Comparison of ENCODE assay signal across 1 cellular context in the genomic region with DNA sequence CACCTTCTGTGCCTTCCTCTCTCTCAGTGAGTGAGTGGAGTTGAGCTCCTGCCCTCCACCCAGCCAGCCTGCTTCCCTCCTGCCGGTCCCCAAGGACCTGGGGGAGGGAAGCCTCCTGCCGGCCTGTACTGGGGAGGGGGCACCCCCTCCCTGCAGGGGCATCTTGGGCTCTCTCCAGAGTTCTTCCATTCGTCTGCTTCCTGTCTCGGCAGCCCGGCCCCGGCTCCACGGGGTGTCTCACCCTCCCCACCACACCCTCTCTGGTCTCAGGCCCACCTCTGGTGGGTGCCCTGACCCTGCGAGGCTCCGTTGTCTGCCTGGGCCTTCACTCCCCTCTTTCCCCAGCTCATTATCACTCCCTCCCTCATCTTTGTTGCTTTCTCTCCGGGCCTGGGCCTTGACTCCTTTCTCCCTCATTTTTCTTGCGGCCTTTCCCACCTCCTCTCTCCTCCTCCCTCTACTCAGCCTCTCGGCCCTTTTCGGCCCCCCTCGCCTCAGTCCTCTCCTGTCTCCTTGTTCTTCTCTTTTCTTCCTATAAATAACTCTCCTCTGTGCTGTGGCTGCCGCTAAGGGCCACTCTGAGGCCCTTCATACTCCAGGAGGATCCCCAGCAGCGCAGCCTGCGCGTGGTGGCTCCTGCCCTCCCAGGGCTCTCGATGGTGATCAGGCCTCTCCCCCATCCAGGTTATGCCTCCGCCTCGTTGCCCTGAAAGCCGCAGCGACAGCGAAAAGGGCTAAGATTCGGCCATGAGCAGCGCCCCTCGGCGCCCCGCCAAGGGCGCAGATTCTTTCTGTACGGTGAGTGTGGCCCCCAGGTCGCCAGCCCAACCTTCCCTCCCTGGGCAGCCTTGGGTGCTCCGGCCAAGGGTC.
A peak's percentile ranks its signal among the peaks of the same experiment; 100 is the strongest.
TF ChIP-seq lines count a peak whose summit lies in the region.

No MANE protein-coding gene starts in this region.

TF ChIP-seq in K562, 482 proteins besides CTCF, POLR2A, EP300 and RAD21 (continued from another document and continues in another):
- TF ChIP-seq NFE2 (IDR thresholded peaks at IDR 0.05; ENCODE audit: low read depth) (no peak), SIX5 (IDR thresholded peaks at IDR 0.05; ENCODE audit: borderline replicate concordance in 1 of 2, insufficient read depth in 1 of 2, low read depth in 1 of 2, low read length in 2 of 2) (no peak), ILK (tag; IDR thresholded peaks at IDR 0.05; ENCODE audit: borderline replicate concordance, low read depth) (no peak), LCOR (CRISPR knock-in tag; IDR thresholded peaks at IDR 0.05) (0 out of 2 replicates have a peak, but pooled peaks have one; percentile 25), ZBTB7A (IDR thresholded peaks at IDR 0.05; ENCODE audit: borderline replicate concordance, control insufficient read depth, low read depth, low read length) (peak; percentile 65), TAL1 (IDR thresholded peaks at IDR 0.05) (no peak; the same call in 1 of the 2 replicates), NRF1 (conservative IDR thresholded peaks at IDR 0.05 in 1 of 2, IDR thresholded peaks at IDR 0.05 in 1 of 2) (no peak; a peak in 1 of 4 replicates), RBBP5 (IDR thresholded peaks at IDR 0.05; ENCODE audit: borderline replicate concordance, insufficient read depth, low read length, poor library complexity, severe bottlenecking) (peak; percentile 29), ZNF217 (CRISPR knock-in tag; IDR thresholded peaks at IDR 0.05) (no peak), BRCA1 (IDR thresholded peaks at IDR 0.05) (no peak), BRCA1 (CRISPR knock-in tag; IDR thresholded peaks at IDR 0.05) (0 out of 2 replicates have a peak, but pooled peaks have one; percentile 84), ZBED1 (IDR thresholded peaks at IDR 0.05) (0 out of 2 replicates have a peak, but pooled peaks have one; percentile 33), NUFIP1 (IDR thresholded peaks at IDR 0.05; ENCODE audit: partially characterized antibody) (no peak), TBP (optimal IDR thresholded peaks at IDR 0.05; ENCODE audit: low read depth, low read length) (peak; percentile 14), ZFX (CRISPR knock-in tag; IDR thresholded peaks at IDR 0.05) (peak; percentile 58), RBM14 (IDR thresholded peaks at IDR 0.05; ENCODE audit: borderline replicate concordance, insufficient read depth, low read depth, low read length) (0 out of 2 replicates have a peak, but pooled peaks have one; percentile 50), ETS2 (tag; IDR thresholded peaks at IDR 0.05; ENCODE audit: borderline replicate concordance, poor library complexity, severe bottlenecking) (no peak), RUNX1 (IDR thresholded peaks at IDR 0.05; ENCODE audit: low read depth) (0 out of 2 replicates have a peak, but pooled peaks have one; percentile 56), NBN (IDR thresholded peaks at IDR 0.05; ENCODE audit: low read depth) (peak; percentile 15; the same call in 1 of the 2 replicates), SMARCE1 (IDR thresholded peaks at IDR 0.05) (peak; percentile 46), BCOR (IDR thresholded peaks at IDR 0.05) (peak; percentile 33; the same call in 1 of the 2 replicates), JUND (IDR thresholded peaks at IDR 0.05; ENCODE audit: borderline replicate concordance, low read depth, low read length) (no peak), JUND (tag; IDR thresholded peaks at IDR 0.05; ENCODE audit: borderline replicate concordance, low read depth, low read length) (no peak), KDM2B (CRISPR knock-in tag; IDR thresholded peaks at IDR 0.05) (peak; percentile 53; the same call in 1 of the 2 replicates), HDGF (IDR thresholded peaks at IDR 0.05) (peak; percentile 53; the same call in 1 of the 2 replicates), TRIM24 (IDR thresholded peaks at IDR 0.05) (no peak), RBM39 (optimal IDR thresholded peaks at IDR 0.05; ENCODE audit: low read depth, low read length) (peak; percentile 89), HDAC1 (IDR thresholded peaks at IDR 0.05) (peak in 1 of 2 experiments; percentile 61; a peak in 1 of 4 replicates), DPF2 (IDR thresholded peaks at IDR 0.05) (peak; percentile 47), CXXC5 (CRISPR knock-in tag; IDR thresholded peaks at IDR 0.05) (peak; percentile 25; the same call in 1 of the 2 replicates), SETDB1 (IDR thresholded peaks at IDR 0.05; ENCODE audit: low read length) (no peak), GABPB1 (CRISPR knock-in tag; IDR thresholded peaks at IDR 0.05) (0 out of 2 replicates have a peak, but pooled peaks have one; percentile 12), KDM5B (IDR thresholded peaks at IDR 0.05; ENCODE audit: insufficient replicate concordance, low read depth, low read length) (peak; percentile 2), CREB1 (IDR thresholded peaks at IDR 0.05) (peak; percentile 18; the same call in 1 of the 2 replicates), CREB1 (CRISPR knock-in tag; IDR thresholded peaks at IDR 0.05) (no peak), PHTF2 (CRISPR knock-in tag; IDR thresholded peaks at IDR 0.05) (no peak), ZNF263 (CRISPR knock-in tag; IDR thresholded peaks at IDR 0.05; ENCODE audit: borderline replicate concordance) (0 out of 2 replicates have a peak, but pooled peaks have one; percentile 53), SMARCA4 (IDR thresholded peaks at IDR 0.05) (peak; percentile 47; the same call in 1 of the 2 replicates), CREBBP (IDR thresholded peaks at IDR 0.05; ENCODE audit: low read depth, low read length) (no peak), ZSCAN29 (IDR thresholded peaks at IDR 0.05) (no peak; the same call in 1 of the 2 replicates)
- TF ChIP-seq, protein P1, sequence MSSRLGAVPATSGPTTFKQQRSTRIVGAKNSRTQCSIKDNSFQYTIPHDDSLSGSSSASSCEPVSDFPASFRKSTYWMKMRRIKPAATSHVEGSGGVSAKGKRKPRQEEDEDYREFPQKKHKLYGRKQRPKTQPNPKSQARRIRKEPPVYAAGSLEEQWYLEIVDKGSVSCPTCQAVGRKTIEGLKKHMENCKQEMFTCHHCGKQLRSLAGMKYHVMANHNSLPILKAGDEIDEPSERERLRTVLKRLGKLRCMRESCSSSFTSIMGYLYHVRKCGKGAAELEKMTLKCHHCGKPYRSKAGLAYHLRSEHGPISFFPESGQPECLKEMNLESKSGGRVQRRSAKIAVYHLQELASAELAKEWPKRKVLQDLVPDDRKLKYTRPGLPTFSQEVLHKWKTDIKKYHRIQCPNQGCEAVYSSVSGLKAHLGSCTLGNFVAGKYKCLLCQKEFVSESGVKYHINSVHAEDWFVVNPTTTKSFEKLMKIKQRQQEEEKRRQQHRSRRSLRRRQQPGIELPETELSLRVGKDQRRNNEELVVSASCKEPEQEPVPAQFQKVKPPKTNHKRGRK (tag; IDR thresholded peaks at IDR 0.05): peak; percentile 83
- TF ChIP-seq, protein P2, sequence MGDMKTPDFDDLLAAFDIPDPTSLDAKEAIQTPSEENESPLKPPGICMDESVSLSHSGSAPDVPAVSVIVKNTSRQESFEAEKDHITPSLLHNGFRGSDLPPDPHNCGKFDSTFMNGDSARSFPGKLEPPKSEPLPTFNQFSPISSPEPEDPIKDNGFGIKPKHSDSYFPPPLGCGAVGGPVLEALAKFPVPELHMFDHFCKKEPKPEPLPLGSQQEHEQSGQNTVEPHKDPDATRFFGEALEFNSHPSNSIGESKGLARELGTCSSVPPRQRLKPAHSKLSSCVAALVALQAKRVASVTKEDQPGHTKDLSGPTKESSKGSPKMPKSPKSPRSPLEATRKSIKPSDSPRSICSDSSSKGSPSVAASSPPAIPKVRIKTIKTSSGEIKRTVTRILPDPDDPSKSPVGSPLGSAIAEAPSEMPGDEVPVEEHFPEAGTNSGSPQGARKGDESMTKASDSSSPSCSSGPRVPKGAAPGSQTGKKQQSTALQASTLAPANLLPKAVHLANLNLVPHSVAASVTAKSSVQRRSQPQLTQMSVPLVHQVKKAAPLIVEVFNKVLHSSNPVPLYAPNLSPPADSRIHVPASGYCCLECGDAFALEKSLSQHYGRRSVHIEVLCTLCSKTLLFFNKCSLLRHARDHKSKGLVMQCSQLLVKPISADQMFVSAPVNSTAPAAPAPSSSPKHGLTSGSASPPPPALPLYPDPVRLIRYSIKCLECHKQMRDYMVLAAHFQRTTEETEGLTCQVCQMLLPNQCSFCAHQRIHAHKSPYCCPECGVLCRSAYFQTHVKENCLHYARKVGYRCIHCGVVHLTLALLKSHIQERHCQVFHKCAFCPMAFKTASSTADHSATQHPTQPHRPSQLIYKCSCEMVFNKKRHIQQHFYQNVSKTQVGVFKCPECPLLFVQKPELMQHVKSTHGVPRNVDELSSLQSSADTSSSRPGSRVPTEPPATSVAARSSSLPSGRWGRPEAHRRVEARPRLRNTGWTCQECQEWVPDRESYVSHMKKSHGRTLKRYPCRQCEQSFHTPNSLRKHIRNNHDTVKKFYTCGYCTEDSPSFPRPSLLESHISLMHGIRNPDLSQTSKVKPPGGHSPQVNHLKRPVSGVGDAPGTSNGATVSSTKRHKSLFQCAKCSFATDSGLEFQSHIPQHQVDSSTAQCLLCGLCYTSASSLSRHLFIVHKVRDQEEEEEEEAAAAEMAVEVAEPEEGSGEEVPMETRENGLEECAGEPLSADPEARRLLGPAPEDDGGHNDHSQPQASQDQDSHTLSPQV (IDR thresholded peaks at IDR 0.05): no peak
- TF ChIP-seq, protein P3, sequence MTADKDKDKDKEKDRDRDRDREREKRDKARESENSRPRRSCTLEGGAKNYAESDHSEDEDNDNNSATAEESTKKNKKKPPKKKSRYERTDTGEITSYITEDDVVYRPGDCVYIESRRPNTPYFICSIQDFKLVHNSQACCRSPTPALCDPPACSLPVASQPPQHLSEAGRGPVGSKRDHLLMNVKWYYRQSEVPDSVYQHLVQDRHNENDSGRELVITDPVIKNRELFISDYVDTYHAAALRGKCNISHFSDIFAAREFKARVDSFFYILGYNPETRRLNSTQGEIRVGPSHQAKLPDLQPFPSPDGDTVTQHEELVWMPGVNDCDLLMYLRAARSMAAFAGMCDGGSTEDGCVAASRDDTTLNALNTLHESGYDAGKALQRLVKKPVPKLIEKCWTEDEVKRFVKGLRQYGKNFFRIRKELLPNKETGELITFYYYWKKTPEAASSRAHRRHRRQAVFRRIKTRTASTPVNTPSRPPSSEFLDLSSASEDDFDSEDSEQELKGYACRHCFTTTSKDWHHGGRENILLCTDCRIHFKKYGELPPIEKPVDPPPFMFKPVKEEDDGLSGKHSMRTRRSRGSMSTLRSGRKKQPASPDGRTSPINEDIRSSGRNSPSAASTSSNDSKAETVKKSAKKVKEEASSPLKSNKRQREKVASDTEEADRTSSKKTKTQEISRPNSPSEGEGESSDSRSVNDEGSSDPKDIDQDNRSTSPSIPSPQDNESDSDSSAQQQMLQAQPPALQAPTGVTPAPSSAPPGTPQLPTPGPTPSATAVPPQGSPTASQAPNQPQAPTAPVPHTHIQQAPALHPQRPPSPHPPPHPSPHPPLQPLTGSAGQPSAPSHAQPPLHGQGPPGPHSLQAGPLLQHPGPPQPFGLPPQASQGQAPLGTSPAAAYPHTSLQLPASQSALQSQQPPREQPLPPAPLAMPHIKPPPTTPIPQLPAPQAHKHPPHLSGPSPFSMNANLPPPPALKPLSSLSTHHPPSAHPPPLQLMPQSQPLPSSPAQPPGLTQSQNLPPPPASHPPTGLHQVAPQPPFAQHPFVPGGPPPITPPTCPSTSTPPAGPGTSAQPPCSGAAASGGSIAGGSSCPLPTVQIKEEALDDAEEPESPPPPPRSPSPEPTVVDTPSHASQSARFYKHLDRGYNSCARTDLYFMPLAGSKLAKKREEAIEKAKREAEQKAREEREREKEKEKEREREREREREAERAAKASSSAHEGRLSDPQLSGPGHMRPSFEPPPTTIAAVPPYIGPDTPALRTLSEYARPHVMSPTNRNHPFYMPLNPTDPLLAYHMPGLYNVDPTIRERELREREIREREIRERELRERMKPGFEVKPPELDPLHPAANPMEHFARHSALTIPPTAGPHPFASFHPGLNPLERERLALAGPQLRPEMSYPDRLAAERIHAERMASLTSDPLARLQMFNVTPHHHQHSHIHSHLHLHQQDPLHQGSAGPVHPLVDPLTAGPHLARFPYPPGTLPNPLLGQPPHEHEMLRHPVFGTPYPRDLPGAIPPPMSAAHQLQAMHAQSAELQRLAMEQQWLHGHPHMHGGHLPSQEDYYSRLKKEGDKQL (CRISPR knock-in tag; IDR thresholded peaks at IDR 0.05; ENCODE audit: borderline replicate concordance): 0 out of 2 replicates have a peak, but pooled peaks have one; percentile 73
- TF ChIP-seq, protein P4, sequence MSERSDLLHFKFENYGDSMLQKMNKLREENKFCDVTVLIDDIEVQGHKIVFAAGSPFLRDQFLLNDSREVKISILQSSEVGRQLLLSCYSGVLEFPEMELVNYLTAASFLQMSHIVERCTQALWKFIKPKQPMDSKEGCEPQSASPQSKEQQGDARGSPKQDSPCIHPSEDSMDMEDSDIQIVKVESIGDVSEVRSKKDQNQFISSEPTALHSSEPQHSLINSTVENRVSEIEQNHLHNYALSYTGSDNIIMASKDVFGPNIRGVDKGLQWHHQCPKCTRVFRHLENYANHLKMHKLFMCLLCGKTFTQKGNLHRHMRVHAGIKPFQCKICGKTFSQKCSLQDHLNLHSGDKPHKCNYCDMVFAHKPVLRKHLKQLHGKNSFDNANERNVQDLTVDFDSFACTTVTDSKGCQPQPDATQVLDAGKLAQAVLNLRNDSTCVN (CRISPR knock-in tag; IDR thresholded peaks at IDR 0.05): peak; percentile 47; the same call in 1 of the 2 replicates
- TF ChIP-seq, protein P5, sequence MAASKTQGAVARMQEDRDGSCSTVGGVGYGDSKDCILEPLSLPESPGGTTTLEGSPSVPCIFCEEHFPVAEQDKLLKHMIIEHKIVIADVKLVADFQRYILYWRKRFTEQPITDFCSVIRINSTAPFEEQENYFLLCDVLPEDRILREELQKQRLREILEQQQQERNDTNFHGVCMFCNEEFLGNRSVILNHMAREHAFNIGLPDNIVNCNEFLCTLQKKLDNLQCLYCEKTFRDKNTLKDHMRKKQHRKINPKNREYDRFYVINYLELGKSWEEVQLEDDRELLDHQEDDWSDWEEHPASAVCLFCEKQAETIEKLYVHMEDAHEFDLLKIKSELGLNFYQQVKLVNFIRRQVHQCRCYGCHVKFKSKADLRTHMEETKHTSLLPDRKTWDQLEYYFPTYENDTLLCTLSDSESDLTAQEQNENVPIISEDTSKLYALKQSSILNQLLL (CRISPR knock-in tag; IDR thresholded peaks at IDR 0.05; ENCODE audit: borderline replicate concordance): no peak
- TF ChIP-seq, protein P6, sequence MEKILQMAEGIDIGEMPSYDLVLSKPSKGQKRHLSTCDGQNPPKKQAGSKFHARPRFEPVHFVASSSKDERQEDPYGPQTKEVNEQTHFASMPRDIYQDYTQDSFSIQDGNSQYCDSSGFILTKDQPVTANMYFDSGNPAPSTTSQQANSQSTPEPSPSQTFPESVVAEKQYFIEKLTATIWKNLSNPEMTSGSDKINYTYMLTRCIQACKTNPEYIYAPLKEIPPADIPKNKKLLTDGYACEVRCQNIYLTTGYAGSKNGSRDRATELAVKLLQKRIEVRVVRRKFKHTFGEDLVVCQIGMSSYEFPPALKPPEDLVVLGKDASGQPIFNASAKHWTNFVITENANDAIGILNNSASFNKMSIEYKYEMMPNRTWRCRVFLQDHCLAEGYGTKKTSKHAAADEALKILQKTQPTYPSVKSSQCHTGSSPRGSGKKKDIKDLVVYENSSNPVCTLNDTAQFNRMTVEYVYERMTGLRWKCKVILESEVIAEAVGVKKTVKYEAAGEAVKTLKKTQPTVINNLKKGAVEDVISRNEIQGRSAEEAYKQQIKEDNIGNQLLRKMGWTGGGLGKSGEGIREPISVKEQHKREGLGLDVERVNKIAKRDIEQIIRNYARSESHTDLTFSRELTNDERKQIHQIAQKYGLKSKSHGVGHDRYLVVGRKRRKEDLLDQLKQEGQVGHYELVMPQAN (IDR thresholded peaks at IDR 0.05; ENCODE audit: borderline replicate concordance): peak; percentile 51; the same call in 1 of the 2 replicates
